Comparison of ENCODE assay signal across 8 cellular contexts in genomic region chr12:122062832-122063690, GRCh38. TPM values are rescaled to one million over a fixed set of nuclear protein-coding genes. Genes with fewer than 3 reads are reported as not detected.
DNase-seq lines count a peak whose midpoint lies in the region; ATAC-seq, FAIRE-seq and TF ChIP-seq lines count a peak whose summit lies in the region.

No MANE protein-coding gene starts in this region.

- no peak overlapping the region for H3K4me2 ChIP-seq in GM12878 (ENCODE audit: control insufficient read depth, insufficient read depth)

- peak overlapping the region; percentile 2; the same call in 1 of the 2 replicates for H2AFZ ChIP-seq in GM12878 (ENCODE audit: control insufficient read depth, low read depth, low read length)

- DNase-seq in DMS153 (lab: John Stamatoyannopoulos, UW) (peak; percentile 48), NCI-H2196 (lab: John Stamatoyannopoulos, UW; ENCODE audit: unreplicated experiment) (peak; percentile 85), GM12878 (ENCODE audit: low read depth, low spot score) (no peak), iris pigment epithelial cell (ENCODE audit: low read depth) (peak; percentile 45), spleen (no peak), immature natural killer cell (no peak), NCI-H2171 (lab: John Stamatoyannopoulos, UW) (no peak)

- intact Hi-C loops in GM12878 (cut with micrococcal nuclease; ENCODE audit: unreplicated experiment) (no loop called here), spleen (cut with DNase I; ENCODE audit: low total_unique reads) (no loop called here)

- TF ChIP-seq EP300 in GM12878 (IDR thresholded peaks at IDR 0.05; ENCODE audit: borderline replicate concordance in 1 of 2, control insufficient read depth in 1 of 2, low read depth in 2 of 2, low read length in 2 of 2) = no peak

- peaks cover 6 to 8% of the 10 kb centered on the region in 2 donors for H3K4me1 Mint-ChIP-seq in immature natural killer cell

- CTCF ChIA-PET in GM12878 (lab: Yijun Ruan, JAX) = interaction anchor here (0.6 to 2.0 kb wide), 5 partner anchors 9 to 168 kb away, joined by 3 to 11 read pairs (median 3); no protein-coding TSS in a partner anchor

- RAD21 ChIA-PET in GM12878 (lab: Charles Lee; ENCODE audit: unreplicated experiment) = interaction anchor here (1.9 kb wide), 1 partner anchor 60 kb away, joined by 5 read pairs; no protein-coding TSS in a partner anchor

- H3K27ac ChIP-seq in GM12878 (ENCODE audit: control insufficient read depth, insufficient read depth) (no peak overlapping the region), spleen (peak overlapping the region; percentile 57 to 85 (median 75))

- WGBS in GM12878 (ENCODE audit: insufficient coverage, insufficient replicate concordance, low lambda C conversion rate, missing lambda C conversion rate) = 73% methylated on average over 18 of the region's 19 CpGs
- 33 to 50% (median 40%) methylated on average over 18 to 19 of the region's 19 CpGs for WGBS in spleen, 5 donors

- POLR2A ChIA-PET in GM12878 (lab: Charles Lee) = interaction anchor here (0.5 kb wide), 1 partner anchor 16 kb away, joined by 3 read pairs; no protein-coding TSS in a partner anchor

- TF ChIP-seq RAD21 in GM12878 (IDR thresholded peaks at IDR 0.05; ENCODE audit: insufficient read depth, low read depth, low read length) = no peak

- H3K27me3 ChIP-seq in GM12878 (replicated peaks in 1 of 2; ENCODE audit: control insufficient read depth in 2 of 2, insufficient read depth in 2 of 2, low read length in 1 of 2) (no peaks in the 10 kb centered on the region), spleen (replicated peaks in 1 of 7) (no peaks in the 10 kb centered on the region)

- H3K4me3 ChIP-seq in GM12878 (no peak overlapping the region), spleen (peak overlapping the region in 2 of 8 donors; percentile 3 to 15)

- BruUV-seq in GM12878 (replicated peaks; lab: Mats Ljungman, UMichigan) = no TSS peak

- H3K36me3 ChIP-seq in GM12878 (ENCODE audit: control insufficient read depth in 2 of 2, insufficient read depth in 2 of 2, low read length in 1 of 2) = peaks cover 0 to 2% of the 10 kb centered on the region in 2 experiments; a peak in 1 of 4 replicates
- peaks cover 0 to 30% (median 5%) of the 10 kb centered on the region in 6 donors for H3K36me3 ChIP-seq in spleen

- H3K4me1 ChIP-seq in GM12878 (ENCODE audit: control insufficient read depth, insufficient read depth, low read length) (peaks cover 8% of the 10 kb centered on the region), spleen (peaks cover 17 to 68% (median 37%) of the 10 kb centered on the region in 6 donors)

- no peak overlapping the region for H3K4me3 Mint-ChIP-seq in immature natural killer cell

- H3K27ac Mint-ChIP-seq in immature natural killer cell = peak overlapping the region in 1 of 6 donors; percentile 51

- no peak for TF ChIP-seq CTCF in GM12878 (IDR thresholded peaks at IDR 0.05 in 2 of 3, conservative IDR thresholded peaks at IDR 0.05 in 1 of 3; ENCODE audit: control insufficient read depth in 2 of 3, extremely low read depth in 1 of 3, insufficient read depth in 1 of 3, low read depth in 3 of 3, low read length in 3 of 3)
- no peak for TF ChIP-seq CTCF in spleen (IDR thresholded peaks at IDR 0.05 in 8 of 11, conservative IDR thresholded peaks at IDR 0.05 in 3 of 11)

- no peaks in the 10 kb centered on the region for H3K9me3 Mint-ChIP-seq in immature natural killer cell

- SMC1A ChIA-PET in GM12878 (lab: Charles Lee; ENCODE audit: uncharacterized antibody, unreplicated experiment) = interaction anchor here (0.7 to 1.2 kb wide), 2 partner anchors 35 to 60 kb away, joined by 3 read pairs; no protein-coding TSS in a partner anchor

- H4K20me1 ChIP-seq in GM12878 (ENCODE audit: control insufficient read depth, insufficient read depth) = no peaks in the 10 kb centered on the region

- ATAC-seq in GM12878 = no peak
- ATAC-seq in GM21526 (IDR thresholded peaks at IDR 0.05; ENCODE audit: low FRiP score, unreplicated experiment) = no peak

- TF ChIP-seq POLR2A in GM12878 (IDR thresholded peaks at IDR 0.05; ENCODE audit: low read depth, low read length) (no peak), spleen (IDR thresholded peaks at IDR 0.05) (no peak)

- no peaks in the 10 kb centered on the region for H3K36me3 Mint-ChIP-seq in immature natural killer cell

- peaks cover 0 to 2% (median 1%) of the 10 kb centered on the region in 3 donors for H3K27me3 Mint-ChIP-seq in immature natural killer cell (ENCODE audit: low read depth in 3 of 3)

- H3K9ac ChIP-seq in GM12878 (ENCODE audit: control insufficient read depth, insufficient read depth, low read length) = no peak overlapping the region

- FAIRE-seq in GM12878 (lab: Jason Lieb, UNC) = no peak

- H3K9me3 ChIP-seq in GM12878 (replicated peaks; ENCODE audit: control insufficient read depth, insufficient read depth, low read length) (no peaks in the 10 kb centered on the region), spleen (no peaks in the 10 kb centered on the region)

- H3K79me2 ChIP-seq in GM12878 (ENCODE audit: control insufficient read depth, insufficient read depth, low read length) = no peaks in the 10 kb centered on the region

- in situ Hi-C loops in GM12878 (cut with MboI) = no loop called here

TF ChIP-seq in GM12878, 131 proteins besides CTCF, POLR2A, EP300 and RAD21 (continues in another document):
- TF ChIP-seq RAD51 (IDR thresholded peaks at IDR 0.05) (no peak), NFIC (IDR thresholded peaks at IDR 0.05; ENCODE audit: low read depth, low read length) (no peak), SUZ12 (IDR thresholded peaks at IDR 0.05; ENCODE audit: unreplicated experiment) (no peak), PAX8 (IDR thresholded peaks at IDR 0.05) (no peak), E2F8 (IDR thresholded peaks at IDR 0.05; ENCODE audit: low read depth, partially characterized antibody) (no peak)

RNA-seq across cellular contexts. Expression of gene MLXIP, which starts 15.5 kb away (rescaled TPM):
- total RNA-seq in GM12878 (2013; cell fraction: nucleolus; rRNA removed) = 28.2 and 30.8 TPM in 2 replicates
- 5.4 and 7.9 TPM in 2 replicates for total RNA-seq in GM12878 (2014; rRNA removed)
- 8.9 and 9.7 TPM in 2 replicates for total RNA-seq in GM12878 (2014; rRNA removed; fragmentation: Illumina TruSeq; extraction: Trizol)
- 23.7 and 24.9 TPM in 2 replicates for total RNA-seq in GM12878 (2021)
- polyA plus RNA-seq in GM12878 (2011; ENCODE audit: low read depth) = 3.2 TPM
- polyA plus RNA-seq in GM12878 (2011; rRNA removed) = 1.0 and 1.9 TPM in 2 replicates
- polyA plus RNA-seq in GM12878 (2011; cell fraction: cytosol; rRNA removed) = 1.7 and 2.1 TPM in 2 replicates
- polyA plus RNA-seq in GM12878 (2011; cell fraction: nucleus; rRNA removed) = 9.5 and 15.5 TPM in 2 replicates
- 6.3 and 7.2 TPM in 2 replicates for polyA plus RNA-seq in GM12878 (2012)
- polyA plus RNA-seq in GM12878 (2014; fragmentation: Illumina TruSeq; extraction: Trizol) = 7.5 and 12.1 TPM in 2 replicates
- polyA plus RNA-seq in GM12878 (2014; fragmentation: Nextera tagmentation; extraction: Ambion mirVana) = 1 to 10 TPM; 1.1 to 1.2 TPM
- polyA plus RNA-seq in GM12878 (2014; rRNA removed) = 12.5 and 15.1 TPM in 2 replicates
- polyA plus RNA-seq in GM12878 (2016; fragmentation: Nextera tagmentation; extraction: Ambion mirVana) = 1 to 10 TPM; 4.7 to 6.2 TPM
- polyA minus RNA-seq in GM12878 (2011; rRNA and poly(A)+ RNA removed) = 3.4 and 4.9 TPM in 2 replicates
- 4.1 and 5.2 TPM in 2 replicates for polyA minus RNA-seq in GM12878 (2011; cell fraction: cytosol; rRNA and poly(A)+ RNA removed)
- polyA minus RNA-seq in GM12878 (2011; cell fraction: nucleus; rRNA and poly(A)+ RNA removed) = 7.6 and 8.1 TPM in 2 replicates
- total RNA-seq in spleen = 10 to 100 TPM; 56.1 to 97.1 (median 79.7) TPM
- polyA plus RNA-seq in spleen = 10 to 100 TPM in 2 of 3 donors, 1 to 10 TPM in 1; 7.8 to 28.3 (median 11.5) TPM
- 10 to 100 TPM in 1 of 3 donors, 1 to 10 TPM in 2; 3.5 to 10.6 (median 4.7) TPM for polyA plus RNA-seq in immature natural killer cell

RNA-seq across cellular contexts. Expression of gene BCL7A, which starts 41.4 kb away (rescaled TPM):
- total RNA-seq in GM12878 (2013; cell fraction: nucleolus; rRNA removed) = 11.6 and 13.4 TPM in 2 replicates
- total RNA-seq in GM12878 (2014; rRNA removed) (12.4 and 14.1 TPM in 2 replicates), GM12878 (2014; rRNA removed; fragmentation: Illumina TruSeq; extraction: Trizol) (8.8 and 9.6 TPM in 2 replicates), GM12878 (2021) (13.8 and 17.2 TPM in 2 replicates), spleen (10 to 100 TPM in 1 of 7 donors, 1 to 10 TPM in 6; 4.2 to 10.1 (median 8.1) TPM)
- polyA plus RNA-seq in GM12878 (2011; ENCODE audit: low read depth) = 2.3 TPM
- polyA plus RNA-seq in GM12878 (2011; rRNA removed) (1.3 TPM in 2 replicates), GM12878 (2014; fragmentation: Illumina TruSeq; extraction: Trizol) (9.4 and 11.8 TPM in 2 replicates), GM12878 (2014; fragmentation: Nextera tagmentation; extraction: Ambion mirVana) (under 1 TPM; 0.37 to 0.69 TPM), GM12878 (2014; rRNA removed) (13.7 and 14.6 TPM in 2 replicates), GM12878 (2016; fragmentation: Nextera tagmentation; extraction: Ambion mirVana) (10 to 100 TPM; 11.6 to 11.9 TPM), spleen (1 to 10 TPM; 2.5 to 4.8 (median 3.8) TPM), immature natural killer cell (1 to 10 TPM in 1 of 3 donors, under 1 TPM in 2; 0.27 to 1.5 (median 0.48) TPM)
- polyA plus RNA-seq in GM12878 (2011; cell fraction: cytosol; rRNA removed) = 1.9 and 2.0 TPM in 2 replicates
- 2.1 and 2.7 TPM in 2 replicates for polyA plus RNA-seq in GM12878 (2011; cell fraction: nucleus; rRNA removed)
- 5.7 and 6.4 TPM in 2 replicates for polyA plus RNA-seq in GM12878 (2012)
- 0.59 and 1.3 TPM in 2 replicates for polyA minus RNA-seq in GM12878 (2011; rRNA and poly(A)+ RNA removed)
- polyA minus RNA-seq in GM12878 (2011; cell fraction: cytosol; rRNA and poly(A)+ RNA removed) = 0.40 and 1.1 TPM in 2 replicates
- 0.60 and 0.67 TPM in 2 replicates for polyA minus RNA-seq in GM12878 (2011; cell fraction: nucleus; rRNA and poly(A)+ RNA removed)

Comparison
In these comparisons a context has a peak if more than half of its experiments do, and no peak if none do; other contexts are left out.
1. DNase-seq: peak in DMS153 (single experiment), NCI-H2196 (single experiment) and iris pigment epithelial cell (single experiment); none in GM12878 (single experiment), spleen (single experiment), immature natural killer cell (0 of 3) and NCI-H2171 (single experiment).